10 cellular contexts compared by ENCODE assay signal in genomic region chr1:108947871-108948525, GRCh38. TPM values are rescaled to one million over a fixed set of nuclear protein-coding genes. Genes with fewer than 3 reads are reported as not detected.
DNase-seq lines count a peak whose midpoint lies in the region; ATAC-seq, FAIRE-seq and TF ChIP-seq lines count a peak whose summit lies in the region.
"Had no signal": no experiment of that assay in that cellular context is flagged by ENCODE, and none has a peak within 500 bp of the region (broad histone marks: within the 10 kb centered on the region; RNA-seq: fewer than 3 reads in every experiment).

No MANE protein-coding gene starts in this region.

- H3K4me3 Mint-ChIP-seq in mesothelial cell of epicardium: no peak overlapping the region
- no peak overlapping the region for H3K4me3 Mint-ChIP-seq in activated T-cell treated with anti-CD3 and anti-CD28 coated beads, Interleukin-2, amount 50 U/mL, for 4 hours
- H3K4me3 Mint-ChIP-seq: activated naive CD8-positive, alpha-beta T cell had no signal

- H3K9me3 Mint-ChIP-seq in mesothelial cell of epicardium: no peaks in the 10 kb centered on the region
- H3K9me3 Mint-ChIP-seq in activated T-cell treated with anti-CD3 and anti-CD28 coated beads, Interleukin-2, amount 50 U/mL, for 4 hours: no peaks in the 10 kb centered on the region

- peaks cover 11% of the 10 kb centered on the region for H3K4me1 Mint-ChIP-seq in mesothelial cell of epicardium
- peaks cover 15% of the 10 kb centered on the region for H3K4me1 Mint-ChIP-seq in activated T-cell treated with anti-CD3 and anti-CD28 coated beads, Interleukin-2, amount 50 U/mL, for 4 hours (ENCODE audit: low read depth)

- H3K27ac ChIP-seq in right atrium auricular region (no peak overlapping the region), kidney (ENCODE audit: low read depth in 2 of 2, low read length in 2 of 2) (no peak overlapping the region)

- DNase-seq in left cardiac atrium: no peak
- no peak for DNase-seq in right atrium auricular region (ENCODE audit: low spot score)
- peak; percentile 24 for DNase-seq in fibroblast of peridontal ligament (ENCODE audit: extremely low read depth)
- DNase-seq in mesothelial cell of epicardium (ENCODE audit: low spot score in 2 of 2, unreplicated experiment in 2 of 2): no peak
- no peak for DNase-seq in kidney
- no peak for DNase-seq in ecto neural progenitor cell (ENCODE audit: low spot score)
- DNase-seq in activated T-cell treated with anti-CD3 and anti-CD28 coated beads, Interleukin-2, amount 50 U/mL, for 4 hours: no peak
- DNase-seq: activated CD4-positive, alpha-beta T cell treated with anti-CD3 and anti-CD28 coated beads for 48 hours had no signal

- no peaks in the 10 kb centered on the region for H3K27me3 Mint-ChIP-seq in mesothelial cell of epicardium (ENCODE audit: low read depth)
- H3K27me3 Mint-ChIP-seq in activated T-cell treated with anti-CD3 and anti-CD28 coated beads, Interleukin-2, amount 50 U/mL, for 4 hours (ENCODE audit: low read depth): no peaks in the 10 kb centered on the region
- H3K27me3 Mint-ChIP-seq: activated naive CD8-positive, alpha-beta T cell had no signal

- no peaks in the 10 kb centered on the region for H3K27me3 ChIP-seq in right atrium auricular region

- FAIRE-seq in kidney (lab: Jason Lieb, UNC): no peak

- ATAC-seq in left cardiac atrium (peak; percentile 34 to 73), GM19351 (IDR thresholded peaks at IDR 0.05; ENCODE audit: unreplicated experiment) (no peak)
- no peak for ATAC-seq in activated T-cell treated with anti-CD3 and anti-CD28 coated beads, Interleukin-2, amount 50 U/mL, for 4 hours

- H3K36me3 ChIP-seq in right atrium auricular region: peaks cover 29% of the 10 kb centered on the region
- H3K36me3 ChIP-seq in kidney (ENCODE audit: control insufficient read depth in 1 of 2, insufficient read depth in 2 of 2, low read length in 2 of 2): peaks cover 0 to 8% of the 10 kb centered on the region in 2 donors

- H3K27ac Mint-ChIP-seq in mesothelial cell of epicardium: peak overlapping the region; percentile 23
- H3K27ac Mint-ChIP-seq: activated naive CD8-positive, alpha-beta T cell had no signal

- no peak overlapping the region for H3K4me3 ChIP-seq in right atrium auricular region
- H3K4me3 ChIP-seq in kidney (ENCODE audit: low read length in 2 of 2): peak overlapping the region in 1 of 2 donors; percentile 14

- H3K9me3 ChIP-seq in right atrium auricular region (no peaks in the 10 kb centered on the region), kidney (ENCODE audit: control insufficient read depth in 1 of 2, low read length in 2 of 2) (no peaks in the 10 kb centered on the region)

- H3K9ac ChIP-seq in kidney (ENCODE audit: low read length in 2 of 2): no peak overlapping the region

- TF ChIP-seq CTCF in right atrium auricular region (IDR thresholded peaks at IDR 0.05) (no peak), mesothelial cell of epicardium (IDR thresholded peaks at IDR 0.05; ENCODE audit: unreplicated experiment) (no peak), kidney (IDR thresholded peaks at IDR 0.05; ENCODE audit: borderline replicate concordance, extremely low read depth, insufficient read depth) (no peak)

- H3K4me1 ChIP-seq in right atrium auricular region (peaks cover 0 to 9% of the 10 kb centered on the region in 2 donors), kidney (ENCODE audit: control insufficient read depth in 1 of 2, insufficient read depth in 1 of 2, low read depth in 1 of 2, low read length in 2 of 2) (peaks cover 0 to 6% of the 10 kb centered on the region in 2 donors)

- peaks cover 21% of the 10 kb centered on the region for H3K36me3 Mint-ChIP-seq in mesothelial cell of epicardium
- peaks cover 29% of the 10 kb centered on the region for H3K36me3 Mint-ChIP-seq in activated T-cell treated with anti-CD3 and anti-CD28 coated beads, Interleukin-2, amount 50 U/mL, for 4 hours (ENCODE audit: insufficient read depth)

- intact Hi-C loops in left cardiac atrium (cut with DNase I): no loop called here
- intact Hi-C loops in kidney (cut with DNase I): no loop called here

RNA-seq across cellular contexts. Expression of gene CLCC1, which starts 15.3 kb away (rescaled TPM):
- total RNA-seq in left cardiac atrium (10 to 100 TPM; 23.5 to 28.3 TPM), right atrium auricular region (10 to 100 TPM; 19.7 to 20.5 TPM), mesothelial cell of epicardium (38.8 to 44.5 TPM (median 43.0 TPM) in 3 replicates), kidney (32.1 TPM)
- polyA plus RNA-seq in kidney (ENCODE audit: insufficient read depth, low read depth, low replicate concordance): 10.7 TPM
- 10 to 100 TPM; 18.3 to 19.5 (median 18.4) TPM for total RNA-seq in activated T-cell treated with anti-CD3 and anti-CD28 coated beads, Interleukin-2, amount 50 U/mL, for 4 hours

Comparison
In these comparisons a context has a peak if more than half of its experiments do, and no peak if none do; other contexts are left out.
1. ATAC-seq: peak in left cardiac atrium (2 of 2); none in GM19351 (single experiment) and activated T-cell treated with anti-CD3 and anti-CD28 coated beads, Interleukin-2, amount 50 U/mL, for 4 hours (0 of 2).